29 cellular contexts compared by ENCODE assay signal in genomic region chr3:72459588-72459987, GRCh38.
"Had no signal": no experiment of that assay in that cellular context is flagged by ENCODE, and none has a peak within 500 bp of the region (broad histone marks: within the 10 kb centered on the region; RNA-seq: fewer than 3 reads in every experiment).

No MANE protein-coding gene starts in this region.

- H3K4me1 ChIP-seq: SJSA1 had no signal

- DNase-seq: activated B cell treated with CpG ODN at 0.5 μM for 24 hours; activated CD4-positive, alpha-beta memory T cell treated with anti-CD3 and anti-CD28 coated beads for 36 hours; activated CD4-positive, alpha-beta T cell treated with anti-CD3 and anti-CD28 coated beads for 4 hours; activated CD4-positive, alpha-beta T cell treated with anti-CD3 and anti-CD28 coated beads, Interleukin-2, amount 50 U/mL, for 1 hour; activated CD4-positive, CD25-positive, alpha-beta regulatory T cell treated with anti-CD3 and anti-CD28 coated beads, Interleukin-2, amount 50 U/mL, for 72 hours; activated CD8-positive, alpha-beta memory T cell treated with anti-CD3 and anti-CD28 coated beads, Interleukin-2, amount 50 U/mL, for 4 hours; activated gamma-delta T cell treated with Interleukin-2 at 50 U/mL for 16 hours; activated naive CD4-positive, alpha-beta T cell treated with anti-CD3 and anti-CD28 coated beads for 36 hours; activated naive CD8-positive, alpha-beta T cell treated with anti-CD3 and anti-CD28 coated beads, Interleukin-2, amount 50 U/mL, for 24 hours; activated T-cell treated with anti-CD3 and anti-CD28 coated beads for 4 hours; activated T-cell treated with anti-CD3 and anti-CD28 coated beads, Interleukin-2, amount 50 U/mL, for 4 hours; anterior cingulate cortex; brain microvascular endothelial cell; central memory CD4-positive, alpha-beta T cell; NCI-H1105; NCI-H1417 treated with DMSO at 0.1 percent for 48 hours; NCI-H1694; NCI-H1930; NCI-H2081 treated with DMSO at 0.1 percent for 48 hours; NCI-H345; NCI-H524 treated with DMSO at 0.1 percent for 48 hours; SHP77 treated with DMSO at 0.1 percent for 48 hours; SK-N-SH; T-cell; T-helper 2 cell; T-helper 9 cell had no signal

- H3K9me3 ChIP-seq: SJSA1, SK-N-SH had no signal

- H3K27me3 ChIP-seq: brain microvascular endothelial cell, SJSA1 had no signal

- H3K4me2 ChIP-seq: SK-N-SH had no signal

- H3K36me3 ChIP-seq: brain microvascular endothelial cell, SJSA1 had no signal

- H3K27ac ChIP-seq: brain microvascular endothelial cell, SJSA1, VCaP had no signal

- H3K4me3 ChIP-seq: SJSA1 had no signal

- ATAC-seq: activated naive CD8-positive, alpha-beta T cell treated with anti-CD3 and anti-CD28 coated beads, Interleukin-2, amount 50 U/mL, for 24 hours; activated T-cell treated with anti-CD3 and anti-CD28 coated beads, Interleukin-2, amount 50 U/mL, for 4 hours; Panc1; T-cell had no signal

- H3K9ac ChIP-seq: SK-N-SH had no signal
